2 cellular contexts compared by ENCODE assay signal in the genomic region with DNA sequence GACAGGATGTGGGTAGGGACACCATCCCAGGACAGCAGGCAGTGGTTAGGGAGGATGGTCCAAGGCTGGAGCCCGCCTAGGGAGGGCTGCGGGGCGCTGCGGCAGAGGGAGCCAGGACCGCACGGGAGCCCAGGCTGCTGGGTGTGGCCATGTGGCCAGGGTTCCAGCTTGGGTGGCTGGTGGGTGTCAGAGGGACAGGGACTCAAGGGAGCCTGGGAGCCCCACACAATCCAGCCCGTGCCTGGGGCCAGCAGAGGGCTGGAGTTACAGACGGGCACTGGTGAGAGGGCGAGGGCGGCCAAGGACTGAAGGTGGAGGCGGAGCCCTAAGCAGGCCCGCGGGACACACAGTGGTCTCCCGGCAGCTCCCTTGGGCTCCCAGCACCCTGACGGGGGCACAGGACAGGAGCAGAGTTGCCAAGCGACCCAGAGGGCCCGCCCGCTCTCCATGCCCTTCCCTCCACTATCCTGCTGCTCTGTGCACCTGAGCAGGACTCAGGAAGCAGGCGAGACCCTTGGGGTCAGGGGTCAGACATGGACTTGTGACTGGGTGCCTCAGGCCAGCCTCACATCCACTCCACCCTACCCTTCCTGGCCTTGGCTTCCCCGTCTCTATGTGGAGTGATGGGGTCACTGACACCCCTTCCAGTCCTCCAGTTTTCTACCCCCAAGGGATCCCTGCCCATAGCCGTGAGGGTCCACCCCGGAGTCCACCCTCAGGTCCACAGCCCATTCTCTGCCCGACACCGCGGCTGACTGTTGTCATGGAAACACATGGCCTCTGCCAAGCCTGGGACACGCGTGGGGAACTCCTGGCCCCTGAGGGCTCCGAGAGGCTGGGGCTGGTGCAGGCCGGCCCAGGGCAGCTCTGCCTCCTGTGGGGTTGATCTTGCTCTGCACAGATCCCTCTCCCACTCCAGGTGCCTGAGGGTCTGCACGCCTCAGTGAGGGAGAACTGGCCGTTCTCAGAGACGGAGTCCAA.
A peak's percentile ranks its signal among the peaks of the same experiment; 100 is the strongest.
TF ChIP-seq lines count a peak whose summit lies in the region.

No MANE protein-coding gene starts in this region.

TF ChIP-seq in IMR-90, 13 proteins besides CTCF, POLR2A, EP300 and RAD21:
- TF ChIP-seq NFE2L2 (IDR thresholded peaks at IDR 0.05; ENCODE audit: low read depth, low read length) (no peak), MAFK (IDR thresholded peaks at IDR 0.05; ENCODE audit: low read depth, low read length) (no peak), MAZ (IDR thresholded peaks at IDR 0.05; ENCODE audit: borderline replicate concordance, low read depth, low read length) (no peak), CHD1 (IDR thresholded peaks at IDR 0.05; ENCODE audit: low read depth, low read length) (no peak)
TF ChIP-seq in IMR-90: peak in this region for 0.

TF ChIP-seq in GM12878, 131 proteins besides CTCF, POLR2A, EP300 and RAD21:
- no peak for TF ChIP-seq ZNF622 (IDR thresholded peaks at IDR 0.05)
- TF ChIP-seq TAF1 (IDR thresholded peaks at IDR 0.05; ENCODE audit: borderline replicate concordance, low read depth, low read length), result no peak
- TF ChIP-seq, protein P1, sequence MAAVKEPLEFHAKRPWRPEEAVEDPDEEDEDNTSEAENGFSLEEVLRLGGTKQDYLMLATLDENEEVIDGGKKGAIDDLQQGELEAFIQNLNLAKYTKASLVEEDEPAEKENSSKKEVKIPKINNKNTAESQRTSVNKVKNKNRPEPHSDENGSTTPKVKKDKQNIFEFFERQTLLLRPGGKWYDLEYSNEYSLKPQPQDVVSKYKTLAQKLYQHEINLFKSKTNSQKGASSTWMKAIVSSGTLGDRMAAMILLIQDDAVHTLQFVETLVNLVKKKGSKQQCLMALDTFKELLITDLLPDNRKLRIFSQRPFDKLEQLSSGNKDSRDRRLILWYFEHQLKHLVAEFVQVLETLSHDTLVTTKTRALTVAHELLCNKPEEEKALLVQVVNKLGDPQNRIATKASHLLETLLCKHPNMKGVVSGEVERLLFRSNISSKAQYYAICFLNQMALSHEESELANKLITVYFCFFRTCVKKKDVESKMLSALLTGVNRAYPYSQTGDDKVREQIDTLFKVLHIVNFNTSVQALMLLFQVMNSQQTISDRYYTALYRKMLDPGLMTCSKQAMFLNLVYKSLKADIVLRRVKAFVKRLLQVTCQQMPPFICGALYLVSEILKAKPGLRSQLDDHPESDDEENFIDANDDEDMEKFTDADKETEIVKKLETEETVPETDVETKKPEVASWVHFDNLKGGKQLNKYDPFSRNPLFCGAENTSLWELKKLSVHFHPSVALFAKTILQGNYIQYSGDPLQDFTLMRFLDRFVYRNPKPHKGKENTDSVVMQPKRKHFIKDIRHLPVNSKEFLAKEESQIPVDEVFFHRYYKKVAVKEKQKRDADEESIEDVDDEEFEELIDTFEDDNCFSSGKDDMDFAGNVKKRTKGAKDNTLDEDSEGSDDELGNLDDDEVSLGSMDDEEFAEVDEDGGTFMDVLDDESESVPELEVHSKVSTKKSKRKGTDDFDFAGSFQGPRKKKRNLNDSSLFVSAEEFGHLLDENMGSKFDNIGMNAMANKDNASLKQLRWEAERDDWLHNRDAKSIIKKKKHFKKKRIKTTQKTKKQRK (IDR thresholded peaks at IDR 0.05; ENCODE audit: low read depth, low read length), result no peak
- no peak for TF ChIP-seq ZNF207 (IDR thresholded peaks at IDR 0.05; ENCODE audit: borderline replicate concordance)
- TF ChIP-seq BMI1 (IDR thresholded peaks at IDR 0.05; ENCODE audit: borderline replicate concordance), result peak; percentile 67
- TF ChIP-seq, protein P2, sequence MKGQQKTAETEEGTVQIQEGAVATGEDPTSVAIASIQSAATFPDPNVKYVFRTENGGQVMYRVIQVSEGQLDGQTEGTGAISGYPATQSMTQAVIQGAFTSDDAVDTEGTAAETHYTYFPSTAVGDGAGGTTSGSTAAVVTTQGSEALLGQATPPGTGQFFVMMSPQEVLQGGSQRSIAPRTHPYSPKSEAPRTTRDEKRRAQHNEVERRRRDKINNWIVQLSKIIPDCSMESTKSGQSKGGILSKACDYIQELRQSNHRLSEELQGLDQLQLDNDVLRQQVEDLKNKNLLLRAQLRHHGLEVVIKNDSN (IDR thresholded peaks at IDR 0.05; ENCODE audit: borderline replicate concordance, extremely low read length, insufficient read depth, low read depth, low read length), result no peak
- no peak for TF ChIP-seq SRF (IDR thresholded peaks at IDR 0.05; ENCODE audit: low read depth in 2 of 2, low read length in 2 of 2)
- no peak for TF ChIP-seq HCFC1 (IDR thresholded peaks at IDR 0.05; ENCODE audit: low read length)
- no peak for TF ChIP-seq SP1 (IDR thresholded peaks at IDR 0.05; ENCODE audit: low read depth, low read length)
